ENCODE assay signal across 13 cellular contexts in genomic region chrX:13165266-13165665, GRCh38.
DNase-seq lines count a peak whose midpoint lies in the region; ATAC-seq, FAIRE-seq and TF ChIP-seq lines count a peak whose summit lies in the region.
"Had no signal": no experiment of that assay in that cellular context is flagged by ENCODE, and none has a peak within 500 bp of the region (broad histone marks: within the 10 kb centered on the region; RNA-seq: fewer than 3 reads in every experiment).

No MANE protein-coding gene starts in this region.

- no peaks in the 10 kb centered on the region for H3K9me3 ChIP-seq in left ventricle myocardium inferior (replicated peaks)
- H3K9me3 ChIP-seq in right cardiac atrium (ENCODE audit: control insufficient read depth, low read length): no peaks in the 10 kb centered on the region
- H3K9me3 ChIP-seq in endothelial cell of umbilical vein (replicated peaks; ENCODE audit: control insufficient read depth, insufficient read depth, low read length): no peaks in the 10 kb centered on the region
- no peaks in the 10 kb centered on the region for H3K9me3 ChIP-seq in uterus

- H3K27me3 Mint-ChIP-seq in mesothelial cell of epicardium (ENCODE audit: low read depth): no peaks in the 10 kb centered on the region

- intact Hi-C loops in left ventricle myocardium inferior (cut with micrococcal nuclease): no loop called here
- intact Hi-C loops in right cardiac atrium (cut with DNase I): no loop called here
- intact Hi-C loops in endothelial cell of umbilical vein (cut with micrococcal nuclease): no loop called here
- intact Hi-C loops in uterus (cut with DNase I; ENCODE audit: low total_unique reads): no loop called here

- H3K36me3 ChIP-seq in left ventricle myocardium inferior (no peaks in the 10 kb centered on the region), endothelial cell of umbilical vein (ENCODE audit: control insufficient read depth in 2 of 2, extremely low read depth in 1 of 2, insufficient read depth in 2 of 2, low read length in 2 of 2) (no peaks in the 10 kb centered on the region), uterus (no peaks in the 10 kb centered on the region)

- no peaks in the 10 kb centered on the region for H3K27me3 ChIP-seq in left ventricle myocardium inferior (ENCODE audit: low read depth)
- no peaks in the 10 kb centered on the region for H3K27me3 ChIP-seq in right cardiac atrium (ENCODE audit: control insufficient read depth, insufficient read depth)
- H3K27me3 ChIP-seq in endothelial cell of umbilical vein (ENCODE audit: control insufficient read depth in 2 of 2, insufficient read depth in 2 of 2, low read length in 2 of 2): no peaks in the 10 kb centered on the region
- H3K27me3 ChIP-seq in uterus: no peaks in the 10 kb centered on the region

- H3K4me1 Mint-ChIP-seq in mesothelial cell of epicardium: peaks cover 52% of the 10 kb centered on the region

- ATAC-seq in right cardiac atrium: no peak
- no peak for ATAC-seq in HG02798 (IDR thresholded peaks at IDR 0.05; ENCODE audit: poor library complexity, unreplicated experiment)

- peaks cover 26% of the 10 kb centered on the region for H3K9me3 Mint-ChIP-seq in mesothelial cell of epicardium

- no peak overlapping the region for H3K4me3 Mint-ChIP-seq in mesothelial cell of epicardium

- no peak overlapping the region for H2AFZ ChIP-seq in endothelial cell of umbilical vein (ENCODE audit: low read depth, low read length)

- 34% methylated on average over 2 of the region's 2 CpGs for WGBS in right cardiac atrium

- no peak overlapping the region for H3K9ac ChIP-seq in endothelial cell of umbilical vein (replicated peaks; ENCODE audit: extremely low read depth, insufficient read depth, low read length)

- peaks cover 2% of the 10 kb centered on the region for H3K36me3 Mint-ChIP-seq in mesothelial cell of epicardium

- H3K4me3 ChIP-seq in left ventricle myocardium inferior (no peak overlapping the region), right cardiac atrium (ENCODE audit: low read length) (no peak overlapping the region), endothelial cell of umbilical vein (replicated peaks in 1 of 3; ENCODE audit: insufficient read depth in 1 of 3, low read depth in 1 of 3, low read length in 3 of 3) (no peak overlapping the region), uterus (no peak overlapping the region)

- H4K20me1 ChIP-seq in endothelial cell of umbilical vein (replicated peaks; ENCODE audit: control insufficient read depth, extremely low read depth, insufficient read depth, low read length): no peaks in the 10 kb centered on the region

- no peaks in the 10 kb centered on the region for H3K9me1 ChIP-seq in endothelial cell of umbilical vein (replicated peaks; ENCODE audit: control insufficient read depth, extremely low read depth, insufficient read depth, low read length)

- H3K79me2 ChIP-seq in endothelial cell of umbilical vein (ENCODE audit: control insufficient read depth, insufficient read depth, low read length): no peaks in the 10 kb centered on the region

- H3K27ac Mint-ChIP-seq in mesothelial cell of epicardium: peak overlapping the region; percentile 84

- TF ChIP-seq CTCF in left ventricle myocardium inferior (IDR thresholded peaks at IDR 0.05; ENCODE audit: borderline replicate concordance) (no peak), endothelial cell of umbilical vein (IDR thresholded peaks at IDR 0.05; ENCODE audit: extremely low read depth in 1 of 2, insufficient read depth in 1 of 2, low read depth in 1 of 2, low read length in 2 of 2) (no peak), mesothelial cell of epicardium (IDR thresholded peaks at IDR 0.05; ENCODE audit: unreplicated experiment) (no peak), uterus (IDR thresholded peaks at IDR 0.05) (no peak)

- no peak for FAIRE-seq in endothelial cell of umbilical vein (lab: Jason Lieb, UNC)

- DNase-seq in left ventricle myocardium inferior (no peak), right cardiac atrium (no peak), endothelial cell of umbilical vein (ENCODE audit: low read depth, low spot score) (no peak), mesothelial cell of epicardium (ENCODE audit: low spot score in 2 of 2, unreplicated experiment in 2 of 2) (no peak), uterus (no peak), NCI-H82 (lab: John Stamatoyannopoulos, UW) (no peak), NAMALWA (ENCODE audit: low spot score) (no peak)
- DNase-seq: activated CD4-positive, alpha-beta T cell treated with anti-CD3 and anti-CD28 coated beads for 1 hour; activated gamma-delta T cell treated with Interleukin-2 at 50 U/mL for 16 hours; aorta; NCI-H187; retina had no signal

- BruUV-seq in endothelial cell of umbilical vein (replicated peaks; lab: Mats Ljungman, UMichigan): no TSS peak

- CTCF ChIA-PET in endothelial cell of umbilical vein (lab: Charles Lee): interaction anchor here (0.6 to 1.4 kb wide), 4 partner anchors 14 to 218 kb away, joined by 3 to 5 read pairs (median 3); no protein-coding TSS in a partner anchor

- H3K4me1 ChIP-seq in left ventricle myocardium inferior (peaks cover 49% of the 10 kb centered on the region), right cardiac atrium (ENCODE audit: control insufficient read depth, insufficient read depth, low read length) (no peaks in the 10 kb centered on the region), endothelial cell of umbilical vein (ENCODE audit: control insufficient read depth, extremely low read depth, insufficient read depth, low read length) (peaks cover 47% of the 10 kb centered on the region), uterus (no peaks in the 10 kb centered on the region)

- peak overlapping the region; percentile 36 for H3K4me2 ChIP-seq in endothelial cell of umbilical vein (ENCODE audit: insufficient read depth, low read length)

- dilution Hi-C loops in endothelial cell of umbilical vein (cut with MboI; ENCODE audit: extremely low pct_ligation_motif_present, low sequenced_read_pairs): no loop called here

- TF ChIP-seq POLR2A in endothelial cell of umbilical vein (IDR thresholded peaks at IDR 0.05; ENCODE audit: low read depth, low read length) (no peak), uterus (IDR thresholded peaks at IDR 0.05) (no peak)

- POLR2A ChIA-PET in endothelial cell of umbilical vein (lab: Charles Lee): interaction anchor here (1.0 kb wide), 1 partner anchor 186 kb away, joined by 3 read pairs; no protein-coding TSS in a partner anchor

- H3K27ac ChIP-seq in left ventricle myocardium inferior (replicated peaks): peak overlapping the region; percentile 84
- H3K27ac ChIP-seq in right cardiac atrium (ENCODE audit: low read length): no peak overlapping the region
- H3K27ac ChIP-seq in endothelial cell of umbilical vein (ENCODE audit: insufficient read depth, low read depth, low read length): peak overlapping the region; percentile 41
- H3K27ac ChIP-seq in uterus: peak overlapping the region; percentile 50 to 75

TF ChIP-seq in endothelial cell of umbilical vein, 7 proteins besides CTCF, POLR2A, EP300 and RAD21:
- TF ChIP-seq, protein P1, sequence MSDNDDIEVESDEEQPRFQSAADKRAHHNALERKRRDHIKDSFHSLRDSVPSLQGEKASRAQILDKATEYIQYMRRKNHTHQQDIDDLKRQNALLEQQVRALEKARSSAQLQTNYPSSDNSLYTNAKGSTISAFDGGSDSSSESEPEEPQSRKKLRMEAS (IDR thresholded peaks at IDR 0.05; ENCODE audit: insufficient read depth, insufficient read length): no peak
- no peak for TF ChIP-seq MYC (IDR thresholded peaks at IDR 0.05; ENCODE audit: low read depth, low read length)
- TF ChIP-seq GATA2 (IDR thresholded peaks at IDR 0.05; ENCODE audit: insufficient read depth, insufficient read length, low read depth, low read length): no peak
- no peak for TF ChIP-seq JUN (IDR thresholded peaks at IDR 0.05; ENCODE audit: borderline replicate concordance, insufficient read depth, insufficient read length, low read depth)
- TF ChIP-seq EZH2 (IDR thresholded peaks at IDR 0.05; ENCODE audit: borderline replicate concordance, low read depth, low read length, severe bottlenecking): no peak
- no peak for TF ChIP-seq FOS (IDR thresholded peaks at IDR 0.05; ENCODE audit: borderline replicate concordance, insufficient read depth, low read length)
- no peak for TF ChIP-seq POLR2AphosphoS5 (IDR thresholded peaks at IDR 0.05; ENCODE audit: insufficient read depth, low read depth, low read length)
